In genomic region chr2:16409006-16409390, GRCh38 we compare ENCODE assay signal across 30 cellular contexts.
"Had no signal": no experiment of that assay in that cellular context is flagged by ENCODE, and none has a peak within 500 bp of the region (broad histone marks: within the 10 kb centered on the region; RNA-seq: fewer than 3 reads in every experiment).

No MANE protein-coding gene starts in this region.

- H3K4me1 ChIP-seq: esophagus squamous epithelium had no signal

- H3K9me3 Mint-ChIP-seq: activated B cell treated with CpG ODN at 0.5 μM for 24 hours; activated CD8-positive, alpha-beta T cell treated with anti-CD3 and anti-CD28 coated beads for 36 hours; activated T-cell treated with anti-CD3 and anti-CD28 coated beads, Interleukin-2, amount 50 U/mL, for 4 hours; T-helper 1 cell treated with Interleukin-12 subunit alpha and Interleukin-12 subunit beta and Interleukin-4 antibody, amounts not matched to agents 30 μg/mL and 1 μg/mL, for 36 hours had no signal

- H3K4me1 Mint-ChIP-seq: activated B cell treated with CpG ODN at 0.5 μM for 24 hours; activated T-helper 17 cell treated with anti-CD3 and anti-CD28 coated beads, Interleukin-2, amount 50 U/mL, for 72 hours; T-cell had no signal

- H3K36me3 Mint-ChIP-seq: activated naive CD8-positive, alpha-beta T cell; T-cell had no signal

- H3K27ac ChIP-seq: body of pancreas, epithelial cell of prostate, esophagus squamous epithelium, WERI-Rb-1 had no signal

- H3K36me3 ChIP-seq: esophagus squamous epithelium, WERI-Rb-1 had no signal

- H3K27ac Mint-ChIP-seq: activated B cell treated with CpG ODN at 0.5 μM for 24 hours; activated CD8-positive, alpha-beta T cell treated with anti-CD3 and anti-CD28 coated beads for 36 hours; activated naive CD8-positive, alpha-beta T cell; activated T-helper 17 cell treated with anti-CD3 and anti-CD28 coated beads, Interleukin-2, amount 50 U/mL, for 72 hours; effector memory CD8-positive, alpha-beta T cell; T-cell; T-helper 1 cell treated with Interleukin-12 subunit alpha and Interleukin-12 subunit beta and Interleukin-4 antibody, amounts not matched to agents 30 μg/mL and 1 μg/mL, for 36 hours had no signal

- H3K27me3 ChIP-seq: body of pancreas, esophagus squamous epithelium had no signal

- H3K4me3 Mint-ChIP-seq: activated B cell treated with CpG ODN at 0.5 μM for 24 hours; activated CD8-positive, alpha-beta T cell treated with anti-CD3 and anti-CD28 coated beads for 36 hours; activated naive CD8-positive, alpha-beta T cell; activated T-cell treated with anti-CD3 and anti-CD28 coated beads, Interleukin-2, amount 50 U/mL, for 4 hours; activated T-helper 17 cell treated with anti-CD3 and anti-CD28 coated beads, Interleukin-2, amount 50 U/mL, for 72 hours; effector memory CD8-positive, alpha-beta T cell; T-cell; T-helper 1 cell treated with Interleukin-12 subunit alpha and Interleukin-12 subunit beta and Interleukin-4 antibody, amounts not matched to agents 30 μg/mL and 1 μg/mL, for 36 hours had no signal

- DNase-seq: activated B cell treated with CpG ODN at 0.5 μM for 24 hours; activated CD4-positive, alpha-beta T cell treated with anti-CD3 and anti-CD28 coated beads for 48 hours; activated CD4-positive, alpha-beta T cell treated with anti-CD3 and anti-CD28 coated beads, Interleukin-2, amount 50 U/mL, for 1 hour; activated CD4-positive, alpha-beta T cell treated with anti-CD3 and anti-CD28 coated beads, Interleukin-2, amount 50 U/mL, for 48 hours; activated CD8-positive, alpha-beta memory T cell treated with anti-CD3 and anti-CD28 coated beads for 24 hours; activated CD8-positive, alpha-beta T cell treated with anti-CD3 and anti-CD28 coated beads for 36 hours; activated effector memory CD4-positive, alpha-beta T cell treated with Interleukin-2 at 50 U/mL for 16 hours; activated gamma-delta T cell treated with Interleukin-2 at 50 U/mL for 16 hours; activated naive CD4-positive, alpha-beta T cell treated with anti-CD3 and anti-CD28 coated beads, Interleukin-2, amount 50 U/mL, for 16 hours; activated naive CD4-positive, alpha-beta T cell treated with Interleukin-2 at 50 U/mL for 16 hours; activated T-cell treated with anti-CD3 and anti-CD28 coated beads, Interleukin-2, amount 50 U/mL, for 4 hours; amniotic stem cell; anterior cingulate cortex; body of pancreas; caudate nucleus; cortex of kidney; dermis blood vessel endothelial cell; effector CD4-positive, alpha-beta T cell; effector memory CD8-positive, alpha-beta T cell; esophagus squamous epithelium; glutamatergic neuron; SW 1271; T-cell; T1000; WERI-Rb-1 had no signal

- H3K4me3 ChIP-seq: body of pancreas, esophagus squamous epithelium had no signal

- H3K9me3 ChIP-seq: body of pancreas, esophagus squamous epithelium had no signal

- H3K27me3 Mint-ChIP-seq: activated B cell treated with CpG ODN at 0.5 μM for 24 hours; effector memory CD8-positive, alpha-beta T cell had no signal

- ATAC-seq: activated CD4-positive, CD25-positive, alpha-beta regulatory T cell treated with anti-CD3 and anti-CD28 coated beads, Interleukin-2, amount 50 U/mL, for 24 hours; activated CD8-positive, alpha-beta T cell treated with anti-CD3 and anti-CD28 coated beads for 36 hours; activated T-cell treated with anti-CD3 and anti-CD28 coated beads, Interleukin-2, amount 50 U/mL, for 4 hours; activated T-helper 17 cell treated with anti-CD3 and anti-CD28 coated beads, Interleukin-2, amount 50 U/mL, for 72 hours; effector memory CD8-positive, alpha-beta T cell; T-cell had no signal
